Comparison of ENCODE assay signal across 9 cellular contexts in the genomic region with DNA sequence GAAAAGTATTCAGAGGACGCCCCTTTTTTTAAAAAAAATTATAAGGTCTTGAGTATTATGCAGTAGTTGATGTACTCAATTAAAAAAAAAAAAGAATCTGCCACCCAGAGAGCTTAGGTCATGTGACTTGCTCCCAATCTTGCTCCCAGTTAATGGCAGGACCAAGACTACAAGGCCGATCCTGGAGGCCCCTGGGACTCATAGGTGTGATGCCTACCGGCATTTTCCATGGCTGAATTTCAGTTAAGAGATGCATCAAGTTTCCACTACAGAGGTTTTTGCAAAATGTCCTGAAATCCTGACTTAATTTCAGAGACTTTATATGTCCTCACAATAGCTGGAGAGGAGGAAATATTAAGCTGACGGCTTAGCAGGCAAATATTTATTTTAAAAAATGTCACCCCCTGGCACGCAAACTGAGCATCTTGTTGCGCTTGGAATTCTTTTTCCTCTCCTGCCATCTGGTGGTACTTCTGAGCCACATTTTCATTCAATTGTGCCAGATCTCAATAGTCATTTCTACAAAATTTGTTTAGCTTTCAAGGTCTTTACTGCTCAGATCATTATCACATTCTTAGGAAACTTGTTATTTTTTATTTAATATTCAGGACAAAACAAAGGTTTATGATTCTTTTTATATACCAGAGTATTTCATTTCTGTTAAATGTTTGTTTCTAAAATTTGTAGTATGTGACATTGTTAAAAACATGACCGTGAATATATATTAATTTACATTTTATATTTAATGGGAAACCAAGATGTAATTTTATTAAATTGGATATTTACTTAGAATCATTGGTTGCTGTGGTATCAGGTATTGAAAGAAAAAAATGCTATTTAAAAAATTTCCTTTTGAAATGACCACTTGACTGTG.
DNase-seq lines count a peak whose midpoint lies in the region; ATAC-seq, FAIRE-seq and TF ChIP-seq lines count a peak whose summit lies in the region.
"Had no signal": no experiment of that assay in that cellular context is flagged by ENCODE, and none has a peak within 500 bp of the region (broad histone marks: within the 10 kb centered on the region; RNA-seq: fewer than 3 reads in every experiment).

No MANE protein-coding gene starts in this region.

- no peaks in the 10 kb centered on the region for H3K9me3 ChIP-seq in small intestine (ENCODE audit: control insufficient read depth, low read depth)
- H3K9me3 ChIP-seq: mucosa of descending colon had no signal

- no peak overlapping the region for H3K27ac Mint-ChIP-seq in CD14-positive monocyte

- no peak overlapping the region for H3K4me3 Mint-ChIP-seq in CD14-positive monocyte

- H3K4me3 ChIP-seq in small intestine (ENCODE audit: low read depth in 1 of 2, low read length in 2 of 2): no peak overlapping the region
- H3K4me3 ChIP-seq: mucosa of descending colon had no signal

- peaks cover 0 to 3% (median 0%) of the 10 kb centered on the region in 7 donors for H3K9me3 Mint-ChIP-seq in CD14-positive monocyte

- no peaks in the 10 kb centered on the region for H3K4me1 ChIP-seq in small intestine (ENCODE audit: control insufficient read depth in 2 of 2, insufficient read depth in 1 of 2, low read depth in 1 of 2, low read length in 1 of 2)

- 27 to 39% (median 34%) methylated on average over 7 of the region's 7 CpGs for WGBS in small intestine, 3 donors

- no peaks in the 10 kb centered on the region for H3K36me3 ChIP-seq in small intestine (ENCODE audit: control insufficient read depth in 2 of 2, insufficient read depth in 2 of 2, low read length in 2 of 2)

- intact Hi-C loops in CD14-positive monocyte (cut with micrococcal nuclease): loop anchor here in 1 of 2 donors (10.0 kb wide), 1 partner anchor 911 kb away; no protein-coding TSS in a partner anchor

- FAIRE-seq in frontal cortex (lab: Jason Lieb, UNC): peak; percentile 88
- FAIRE-seq in small intestine (lab: Jason Lieb, UNC): no peak

- H3K36me3 Mint-ChIP-seq in CD14-positive monocyte: no peaks in the 10 kb centered on the region

- peak; percentile 68 for ATAC-seq in SK-N-SH treated with all-trans-retinoic acid at 6 μM for 48 hours
- ATAC-seq in GM18511 (IDR thresholded peaks at IDR 0.05; ENCODE audit: unreplicated experiment): no peak
- ATAC-seq: mucosa of descending colon had no signal

- H3K27ac ChIP-seq in small intestine (ENCODE audit: low read depth in 1 of 2, low read length in 1 of 2): no peak overlapping the region

- peaks cover 8 to 16% (median 10%) of the 10 kb centered on the region in 3 donors for H3K27me3 Mint-ChIP-seq in CD14-positive monocyte (ENCODE audit: low read depth in 3 of 3)

- TF ChIP-seq CTCF in CD14-positive monocyte (IDR thresholded peaks at IDR 0.05): peak; percentile 39

- no peaks in the 10 kb centered on the region for H3K27me3 ChIP-seq in small intestine (ENCODE audit: control insufficient read depth in 2 of 2, insufficient read depth in 2 of 2, low read length in 2 of 2)

- H3K4me1 Mint-ChIP-seq in CD14-positive monocyte: peaks cover 8% of the 10 kb centered on the region

- DNase-seq in CD14-positive monocyte (ENCODE audit: low spot score): no peak
- peak; percentile 42 for DNase-seq in HT-29 (ENCODE audit: low spot score)
- DNase-seq in frontal cortex (ENCODE audit: low spot score in 2 of 2): peak in 1 of 2 donors; percentile 30
- DNase-seq in small intestine: peak; percentile 37
- DNase-seq in activated naive CD4-positive, alpha-beta T cell treated with Interleukin-2 at 50 U/mL for 16 hours: no peak
- DNase-seq in activated T-cell treated with anti-CD3 and anti-CD28 coated beads, Interleukin-2, amount 50 U/mL, for 48 hours: no peak

TF ChIP-seq in SK-N-SH treated with all-trans-retinoic acid at 6 μM for 48 hours, 23 proteins besides CTCF, POLR2A, EP300 and RAD21:
- TF ChIP-seq RARB (CRISPR knock-in tag; IDR thresholded peaks at IDR 0.05) (no peak), SNAI2 (CRISPR knock-in tag; IDR thresholded peaks at IDR 0.05) (no peak), ZNF565 (CRISPR knock-in tag; conservative IDR thresholded peaks at IDR 0.05; ENCODE audit: low read depth) (no peak), PPARA (CRISPR knock-in tag; IDR thresholded peaks at IDR 0.05; ENCODE audit: borderline replicate concordance) (no peak), OSR1 (CRISPR knock-in tag; IDR thresholded peaks at IDR 0.05) (no peak), ESRRG (CRISPR knock-in tag; IDR thresholded peaks at IDR 0.05) (no peak), TCF4 (CRISPR knock-in tag; IDR thresholded peaks at IDR 0.05; ENCODE audit: borderline replicate concordance) (no peak), ZFP3 (CRISPR knock-in tag; IDR thresholded peaks at IDR 0.05) (no peak), TOX (CRISPR knock-in tag; IDR thresholded peaks at IDR 0.05; ENCODE audit: borderline replicate concordance) (no peak), ZNF8 (CRISPR knock-in tag; IDR thresholded peaks at IDR 0.05) (no peak)
- TF ChIP-seq, protein P1, sequence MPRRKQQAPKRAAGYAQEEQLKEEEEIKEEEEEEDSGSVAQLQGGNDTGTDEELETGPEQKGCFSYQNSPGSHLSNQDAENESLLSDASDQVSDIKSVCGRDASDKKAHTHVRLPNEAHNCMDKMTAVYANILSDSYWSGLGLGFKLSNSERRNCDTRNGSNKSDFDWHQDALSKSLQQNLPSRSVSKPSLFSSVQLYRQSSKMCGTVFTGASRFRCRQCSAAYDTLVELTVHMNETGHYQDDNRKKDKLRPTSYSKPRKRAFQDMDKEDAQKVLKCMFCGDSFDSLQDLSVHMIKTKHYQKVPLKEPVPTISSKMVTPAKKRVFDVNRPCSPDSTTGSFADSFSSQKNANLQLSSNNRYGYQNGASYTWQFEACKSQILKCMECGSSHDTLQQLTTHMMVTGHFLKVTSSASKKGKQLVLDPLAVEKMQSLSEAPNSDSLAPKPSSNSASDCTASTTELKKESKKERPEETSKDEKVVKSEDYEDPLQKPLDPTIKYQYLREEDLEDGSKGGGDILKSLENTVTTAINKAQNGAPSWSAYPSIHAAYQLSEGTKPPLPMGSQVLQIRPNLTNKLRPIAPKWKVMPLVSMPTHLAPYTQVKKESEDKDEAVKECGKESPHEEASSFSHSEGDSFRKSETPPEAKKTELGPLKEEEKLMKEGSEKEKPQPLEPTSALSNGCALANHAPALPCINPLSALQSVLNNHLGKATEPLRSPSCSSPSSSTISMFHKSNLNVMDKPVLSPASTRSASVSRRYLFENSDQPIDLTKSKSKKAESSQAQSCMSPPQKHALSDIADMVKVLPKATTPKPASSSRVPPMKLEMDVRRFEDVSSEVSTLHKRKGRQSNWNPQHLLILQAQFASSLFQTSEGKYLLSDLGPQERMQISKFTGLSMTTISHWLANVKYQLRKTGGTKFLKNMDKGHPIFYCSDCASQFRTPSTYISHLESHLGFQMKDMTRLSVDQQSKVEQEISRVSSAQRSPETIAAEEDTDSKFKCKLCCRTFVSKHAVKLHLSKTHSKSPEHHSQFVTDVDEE (CRISPR knock-in tag; IDR thresholded peaks at IDR 0.05): no peak
- TF ChIP-seq, protein P2, sequence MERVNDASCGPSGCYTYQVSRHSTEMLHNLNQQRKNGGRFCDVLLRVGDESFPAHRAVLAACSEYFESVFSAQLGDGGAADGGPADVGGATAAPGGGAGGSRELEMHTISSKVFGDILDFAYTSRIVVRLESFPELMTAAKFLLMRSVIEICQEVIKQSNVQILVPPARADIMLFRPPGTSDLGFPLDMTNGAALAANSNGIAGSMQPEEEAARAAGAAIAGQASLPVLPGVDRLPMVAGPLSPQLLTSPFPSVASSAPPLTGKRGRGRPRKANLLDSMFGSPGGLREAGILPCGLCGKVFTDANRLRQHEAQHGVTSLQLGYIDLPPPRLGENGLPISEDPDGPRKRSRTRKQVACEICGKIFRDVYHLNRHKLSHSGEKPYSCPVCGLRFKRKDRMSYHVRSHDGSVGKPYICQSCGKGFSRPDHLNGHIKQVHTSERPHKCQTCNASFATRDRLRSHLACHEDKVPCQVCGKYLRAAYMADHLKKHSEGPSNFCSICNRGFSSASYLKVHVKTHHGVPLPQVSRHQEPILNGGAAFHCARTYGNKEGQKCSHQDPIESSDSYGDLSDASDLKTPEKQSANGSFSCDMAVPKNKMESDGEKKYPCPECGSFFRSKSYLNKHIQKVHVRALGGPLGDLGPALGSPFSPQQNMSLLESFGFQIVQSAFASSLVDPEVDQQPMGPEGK (CRISPR knock-in tag; IDR thresholded peaks at IDR 0.05; ENCODE audit: borderline replicate concordance): no peak
- TF ChIP-seq, protein P3, sequence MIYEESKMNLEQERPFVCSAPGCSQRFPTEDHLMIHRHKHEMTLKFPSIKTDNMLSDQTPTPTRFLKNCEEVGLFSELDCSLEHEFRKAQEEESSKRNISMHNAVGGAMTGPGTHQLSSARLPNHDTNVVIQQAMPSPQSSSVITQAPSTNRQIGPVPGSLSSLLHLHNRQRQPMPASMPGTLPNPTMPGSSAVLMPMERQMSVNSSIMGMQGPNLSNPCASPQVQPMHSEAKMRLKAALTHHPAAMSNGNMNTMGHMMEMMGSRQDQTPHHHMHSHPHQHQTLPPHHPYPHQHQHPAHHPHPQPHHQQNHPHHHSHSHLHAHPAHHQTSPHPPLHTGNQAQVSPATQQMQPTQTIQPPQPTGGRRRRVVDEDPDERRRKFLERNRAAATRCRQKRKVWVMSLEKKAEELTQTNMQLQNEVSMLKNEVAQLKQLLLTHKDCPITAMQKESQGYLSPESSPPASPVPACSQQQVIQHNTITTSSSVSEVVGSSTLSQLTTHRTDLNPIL (CRISPR knock-in tag; IDR thresholded peaks at IDR 0.05; ENCODE audit: low read depth): no peak
- TF ChIP-seq, protein P4, sequence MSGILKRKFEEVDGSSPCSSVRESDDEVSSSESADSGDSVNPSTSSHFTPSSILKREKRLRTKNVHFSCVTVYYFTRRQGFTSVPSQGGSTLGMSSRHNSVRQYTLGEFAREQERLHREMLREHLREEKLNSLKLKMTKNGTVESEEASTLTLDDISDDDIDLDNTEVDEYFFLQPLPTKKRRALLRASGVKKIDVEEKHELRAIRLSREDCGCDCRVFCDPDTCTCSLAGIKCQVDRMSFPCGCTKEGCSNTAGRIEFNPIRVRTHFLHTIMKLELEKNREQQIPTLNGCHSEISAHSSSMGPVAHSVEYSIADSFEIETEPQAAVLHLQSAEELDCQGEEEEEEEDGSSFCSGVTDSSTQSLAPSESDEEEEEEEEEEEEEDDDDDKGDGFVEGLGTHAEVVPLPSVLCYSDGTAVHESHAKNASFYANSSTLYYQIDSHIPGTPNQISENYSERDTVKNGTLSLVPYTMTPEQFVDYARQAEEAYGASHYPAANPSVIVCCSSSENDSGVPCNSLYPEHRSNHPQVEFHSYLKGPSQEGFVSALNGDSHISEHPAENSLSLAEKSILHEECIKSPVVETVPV (CRISPR knock-in tag; IDR thresholded peaks at IDR 0.05): no peak

Comparison
In these comparisons a context has a peak if more than half of its experiments do, and no peak if none do; other contexts are left out.
1. DNase-seq: peak in HT-29 (single experiment) and small intestine (single experiment); none in CD14-positive monocyte (single experiment), activated naive CD4-positive, alpha-beta T cell treated with Interleukin-2 at 50 U/mL for 16 hours (single experiment) and activated T-cell treated with anti-CD3 and anti-CD28 coated beads, Interleukin-2, amount 50 U/mL, for 48 hours (0 of 2).